Comparison of ENCODE assay signal across 8 cellular contexts in genomic region chr10:97759157-97759980, GRCh38. TPM values are rescaled to one million over a fixed set of nuclear protein-coding genes. Genes with fewer than 3 reads are reported as not detected.
DNase-seq lines count a peak whose midpoint lies in the region; ATAC-seq and TF ChIP-seq lines count a peak whose summit lies in the region.

No MANE protein-coding gene starts in this region.

- DNase-seq in DMS153 treated with DMSO at 0.1 percent for 48 hours (lab: John Stamatoyannopoulos, UW; ENCODE audit: unreplicated experiment) = peak; percentile 28
- DNase-seq in HK-2 (ENCODE audit: unreplicated experiment) = peak; percentile 81
- DNase-seq in activated naive CD4-positive, alpha-beta T cell treated with anti-CD3 and anti-CD28 coated beads for 36 hours = peak; percentile 69
- DNase-seq in head of caudate nucleus = peak; percentile 21 to 88 (median 70)
- DNase-seq in pons (ENCODE audit: low spot score) = peak; percentile 68
- no peak for DNase-seq in NCI-H524 treated with DMSO at 0.1 percent for 48 hours (lab: John Stamatoyannopoulos, UW)

- no peak for ATAC-seq in HG03469 (IDR thresholded peaks at IDR 0.05; ENCODE audit: unreplicated experiment)

- H3K4me1 Mint-ChIP-seq in activated naive CD4-positive, alpha-beta T cell treated with anti-CD3 and anti-CD28 coated beads for 36 hours (ENCODE audit: low read depth) = no peaks in the 10 kb centered on the region

- H3K27ac Mint-ChIP-seq in activated naive CD4-positive, alpha-beta T cell treated with anti-CD3 and anti-CD28 coated beads for 36 hours = no peak overlapping the region

- intact Hi-C loops in activated naive CD4-positive, alpha-beta T cell treated with anti-CD3 and anti-CD28 coated beads for 36 hours (cut with micrococcal nuclease) = loop anchor here (1.0 kb wide), 1 partner anchor 110 kb away; no protein-coding TSS in a partner anchor
- intact Hi-C loops in head of caudate nucleus (cut with DNase I) = loop anchor here (10.0 kb wide), 1 partner anchor 285 kb away; no protein-coding TSS in a partner anchor

- H3K9me3 Mint-ChIP-seq in activated naive CD4-positive, alpha-beta T cell treated with anti-CD3 and anti-CD28 coated beads for 36 hours = no peaks in the 10 kb centered on the region

- no peak overlapping the region for H3K4me3 Mint-ChIP-seq in activated naive CD4-positive, alpha-beta T cell treated with anti-CD3 and anti-CD28 coated beads for 36 hours

- peaks cover 24% of the 10 kb centered on the region for H3K36me3 Mint-ChIP-seq in activated naive CD4-positive, alpha-beta T cell treated with anti-CD3 and anti-CD28 coated beads for 36 hours (ENCODE audit: low read depth)

- no peaks in the 10 kb centered on the region for H3K27me3 Mint-ChIP-seq in activated naive CD4-positive, alpha-beta T cell treated with anti-CD3 and anti-CD28 coated beads for 36 hours (ENCODE audit: low read depth)

- CTCF ChIA-PET in activated naive CD4-positive, alpha-beta T cell treated with anti-CD3 and anti-CD28 coated beads for 36 hours (lab: Charles Lee) = interaction anchor here (0.7 to 2.3 kb wide), 13 partner anchors 10 to 316 kb away, joined by 3 to 14 read pairs (median 3); partner anchors contain the start of gene SFRP5

TF ChIP-seq in PFSK-1, 5 proteins besides CTCF, POLR2A, EP300 and RAD21:
- TF ChIP-seq REST (IDR thresholded peaks at IDR 0.05; ENCODE audit: insufficient read depth in 1 of 2, low read depth in 2 of 2, low read length in 2 of 2) = no peak
- TF ChIP-seq FOXP2 (optimal IDR thresholded peaks at IDR 0.05; ENCODE audit: borderline replicate concordance, extremely low read depth, extremely low read length, insufficient read depth) = peak; percentile 37

RNA-seq across cellular contexts. Expression of gene SFRP5, which starts 12.4 kb away (rescaled TPM):
- not detected for polyA plus RNA-seq in PFSK-1 (2012; ENCODE audit: insufficient read length, low read depth)
- not detected for total RNA-seq in activated naive CD4-positive, alpha-beta T cell treated with anti-CD3 and anti-CD28 coated beads for 36 hours

RNA-seq across cellular contexts. Expression of gene ZFYVE27, which starts 22.4 kb away (rescaled TPM):
- 21.3 TPM for polyA plus RNA-seq in PFSK-1 (2012; ENCODE audit: insufficient read length, low read depth)
- total RNA-seq in activated naive CD4-positive, alpha-beta T cell treated with anti-CD3 and anti-CD28 coated beads for 36 hours = 10 to 100 TPM; 18.0 to 18.4 TPM

RNA-seq across cellular contexts. Expression of gene MARVELD1, which starts 45.8 kb away (rescaled TPM):
- 33.4 TPM for polyA plus RNA-seq in PFSK-1 (2012; ENCODE audit: insufficient read length, low read depth)
- 1 to 10 TPM; 2.7 to 3.4 TPM for total RNA-seq in activated naive CD4-positive, alpha-beta T cell treated with anti-CD3 and anti-CD28 coated beads for 36 hours
